8 cellular contexts compared by ENCODE assay signal in the genomic region with DNA sequence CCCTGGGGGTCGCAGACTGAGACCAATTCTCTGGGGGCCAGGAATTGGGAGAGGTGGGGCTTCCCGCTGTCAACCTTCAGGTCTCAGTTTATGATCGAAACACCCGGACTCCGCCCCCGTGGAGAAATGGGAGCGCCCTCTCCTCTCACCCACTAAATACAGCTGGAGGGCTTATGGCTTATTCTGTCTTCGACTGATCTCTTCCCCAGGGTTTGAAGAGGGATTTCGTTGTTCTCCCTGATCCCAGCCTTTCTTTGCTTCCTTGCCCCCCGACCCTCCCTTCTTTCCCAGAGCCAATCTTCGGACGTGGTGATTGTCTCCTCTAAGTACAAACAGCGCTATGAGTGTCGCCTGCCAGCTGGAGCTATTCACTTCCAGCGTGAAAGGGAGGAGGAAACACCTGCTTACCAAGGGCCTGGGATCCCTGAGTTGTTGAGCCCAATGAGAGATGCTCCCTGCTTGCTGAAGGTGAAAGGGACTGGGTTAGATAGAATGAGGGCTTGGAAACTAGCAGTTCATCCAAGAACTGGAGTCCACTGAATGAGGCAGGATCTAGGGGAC. TPM values are rescaled to one million over a fixed set of nuclear protein-coding genes. Genes with fewer than 3 reads are reported as not detected.
A peak's percentile ranks its signal among the peaks of the same experiment; 100 is the strongest.
DNase-seq lines count a peak whose midpoint lies in the region; ATAC-seq and TF ChIP-seq lines count a peak whose summit lies in the region.

No MANE protein-coding gene starts in this region.

- H3K4me3 ChIP-seq in iPS-20b (ENCODE audit: low read length) (peak overlapping the region; percentile 93), testis (peak overlapping the region; percentile 68 to 77)

- H3K27ac Mint-ChIP-seq in CD4-positive, alpha-beta T cell = no peak overlapping the region
- no peak overlapping the region for H3K27ac Mint-ChIP-seq in activated naive CD8-positive, alpha-beta T cell treated with anti-CD3 and anti-CD28 coated beads for 36 hours
- no peak overlapping the region for H3K27ac Mint-ChIP-seq in CD14-positive monocyte

- H3K27me3 ChIP-seq in CD4-positive, alpha-beta T cell (ENCODE audit: control insufficient read depth, insufficient read depth, low read length) = no peaks in the 10 kb centered on the region
- no peaks in the 10 kb centered on the region for H3K27me3 ChIP-seq in iPS-20b (ENCODE audit: insufficient read depth, low read length)
- H3K27me3 ChIP-seq in testis = no peaks in the 10 kb centered on the region

- POLR2A ChIA-PET in CD4-positive, alpha-beta T cell (lab: Charles Lee) = interaction anchor here (0.7 to 2.1 kb wide), 9 partner anchors 8 to 393 kb away, joined by 3 to 10 read pairs (median 4); partner anchors contain the start of genes B4GALNT1 and TSFM

- peak overlapping the region; percentile 85 for H3K9ac ChIP-seq in iPS-20b (ENCODE audit: low read depth, low read length)

- no peak for TF ChIP-seq CTCF in CD4-positive, alpha-beta T cell (IDR thresholded peaks at IDR 0.05)
- no peak for TF ChIP-seq CTCF in testis (IDR thresholded peaks at IDR 0.05)
- TF ChIP-seq CTCF in GM10266 (IDR thresholded peaks at IDR 0.05; ENCODE audit: control insufficient read depth, insufficient read depth, low read depth, missing control alignments) = no peak
- no peak for TF ChIP-seq CTCF in CD14-positive monocyte (IDR thresholded peaks at IDR 0.05)

- H3K27ac ChIP-seq in CD4-positive, alpha-beta T cell (ENCODE audit: low read depth, low read length) = peak overlapping the region; percentile 59
- peak overlapping the region; percentile 33 for H3K27ac ChIP-seq in iPS-20b (ENCODE audit: low read length)
- H3K27ac ChIP-seq in testis = peak overlapping the region in 1 of 2 donors; percentile 27

- H3K36me3 ChIP-seq in iPS-20b (ENCODE audit: insufficient read depth, low read depth, low read length) = peaks cover 19% of the 10 kb centered on the region; the same call in 1 of the 2 replicates
- H3K36me3 ChIP-seq in testis (ENCODE audit: low read depth, missing control alignments) = no peaks in the 10 kb centered on the region

- peak in 2 of 10 experiments; percentile 1 to 8 for DNase-seq in CD4-positive, alpha-beta T cell
- DNase-seq in activated naive CD8-positive, alpha-beta T cell treated with anti-CD3 and anti-CD28 coated beads for 36 hours = peak; percentile 17
- DNase-seq in testis = peak; percentile 23
- DNase-seq in GM10266 (ENCODE audit: extremely low spot score) = no peak
- DNase-seq in CD14-positive monocyte (ENCODE audit: low spot score) = no peak

- intact Hi-C loops in CD4-positive, alpha-beta T cell (cut with DNase I, micrococcal nuclease) = loop anchor here (5.0 kb wide), 4 partner anchors 43 to 102 kb away; partner anchors contain the start of genes AGAP2 (in 1 of the 2), B4GALNT1 (in 1 of the 2) and PIP4K2C (in 1 of the 2)
- intact Hi-C loops in testis (cut with DNase I; ENCODE audit: low total_unique reads) (no loop called here), CD14-positive monocyte (cut with micrococcal nuclease) (loop anchor here (5.0 to 10.0 kb wide), 3 partner anchors 48 to 153 kb away; partner anchors contain the start of gene CTDSP2 (in 1 of the 2))

- no peaks in the 10 kb centered on the region for H3K9me3 ChIP-seq in CD4-positive, alpha-beta T cell (ENCODE audit: control insufficient read depth, low read length)
- H3K9me3 ChIP-seq in iPS-20b (ENCODE audit: insufficient read depth, low read depth, low read length) (no peaks in the 10 kb centered on the region), testis (no peaks in the 10 kb centered on the region)

- TF ChIP-seq POLR2A in testis (IDR thresholded peaks at IDR 0.05) = no peak

- H3K4me3 Mint-ChIP-seq in CD4-positive, alpha-beta T cell = no peak overlapping the region
- H3K4me3 Mint-ChIP-seq in activated naive CD8-positive, alpha-beta T cell treated with anti-CD3 and anti-CD28 coated beads for 36 hours = no peak overlapping the region
- no peak overlapping the region for H3K4me3 Mint-ChIP-seq in CD14-positive monocyte

- WGBS in testis, 2 donors = 0 to 1% methylated on average over 14 to 15 of the region's 15 CpGs

- H3K27me3 Mint-ChIP-seq in CD4-positive, alpha-beta T cell = peaks cover 8% of the 10 kb centered on the region
- H3K27me3 Mint-ChIP-seq in activated naive CD8-positive, alpha-beta T cell treated with anti-CD3 and anti-CD28 coated beads for 36 hours = peaks cover 4% of the 10 kb centered on the region
- peaks cover 2 to 14% (median 6%) of the 10 kb centered on the region in 3 donors for H3K27me3 Mint-ChIP-seq in CD14-positive monocyte (ENCODE audit: low read depth in 3 of 3)

- CTCF ChIA-PET in CD4-positive, alpha-beta T cell (lab: Charles Lee) = interaction anchor here (1.2 kb wide), 1 partner anchor 455 kb away, joined by 3 read pairs; no protein-coding TSS in a partner anchor

- 0 out of 2 replicates have a peak, but pooled peaks cover 6% of the 10 kb centered on the region for H3K4me1 ChIP-seq in iPS-20b (ENCODE audit: insufficient read depth, low read length)
- peaks cover 6% of the 10 kb centered on the region for H3K4me1 ChIP-seq in testis

- peaks cover 31% of the 10 kb centered on the region for H3K36me3 Mint-ChIP-seq in CD4-positive, alpha-beta T cell (ENCODE audit: low read depth)
- peaks cover 8% of the 10 kb centered on the region for H3K36me3 Mint-ChIP-seq in activated naive CD8-positive, alpha-beta T cell treated with anti-CD3 and anti-CD28 coated beads for 36 hours
- H3K36me3 Mint-ChIP-seq in CD14-positive monocyte = peaks cover 39 to 43% of the 10 kb centered on the region in 2 donors

- ATAC-seq in CD4-positive, alpha-beta T cell (ENCODE audit: poor library complexity) = no peak
- ATAC-seq in HG02870 (IDR thresholded peaks at IDR 0.05; ENCODE audit: unreplicated experiment) (peak; percentile 1), GM19351 (IDR thresholded peaks at IDR 0.05; ENCODE audit: unreplicated experiment) (no peak)

- H3K4me1 Mint-ChIP-seq in CD4-positive, alpha-beta T cell (ENCODE audit: low read depth) = peaks cover 15% of the 10 kb centered on the region
- no peaks in the 10 kb centered on the region for H3K4me1 Mint-ChIP-seq in activated naive CD8-positive, alpha-beta T cell treated with anti-CD3 and anti-CD28 coated beads for 36 hours
- peaks cover 2% of the 10 kb centered on the region for H3K4me1 Mint-ChIP-seq in CD14-positive monocyte

- H3K9me3 Mint-ChIP-seq in CD4-positive, alpha-beta T cell = no peaks in the 10 kb centered on the region
- H3K9me3 Mint-ChIP-seq in activated naive CD8-positive, alpha-beta T cell treated with anti-CD3 and anti-CD28 coated beads for 36 hours = no peaks in the 10 kb centered on the region
- peaks cover 0 to 5% (median 3%) of the 10 kb centered on the region in 7 donors for H3K9me3 Mint-ChIP-seq in CD14-positive monocyte

RNA-seq across cellular contexts. Expression of gene OS9, which starts 0.6 kb away (rescaled TPM):
- total RNA-seq in CD4-positive, alpha-beta T cell = 100 to 1,000 TPM; 108 to 112 TPM
- 10 to 100 TPM; 53.7 to 59.8 TPM for total RNA-seq in activated naive CD8-positive, alpha-beta T cell treated with anti-CD3 and anti-CD28 coated beads for 36 hours
- 100 to 1,000 TPM in 1 of 2 donors, 10 to 100 TPM in 1; 88.1 to 158 TPM for total RNA-seq in testis
- 121 TPM for polyA plus RNA-seq in testis (ENCODE audit: insufficient read depth, low read depth, low replicate concordance)
- polyA plus RNA-seq in CD14-positive monocyte = 100 to 1,000 TPM in 1 of 2 donors, 10 to 100 TPM in 1; 90.9 to 128 TPM

RNA-seq across cellular contexts. Expression of gene AGAP2, which starts 44.0 kb away (rescaled TPM):
- 10 to 100 TPM; 21.0 to 21.2 TPM for total RNA-seq in CD4-positive, alpha-beta T cell
- 10 to 100 TPM; 22.6 to 23.8 TPM for total RNA-seq in activated naive CD8-positive, alpha-beta T cell treated with anti-CD3 and anti-CD28 coated beads for 36 hours
- total RNA-seq in testis = 1 to 10 TPM; 2.7 to 3.2 TPM
- polyA plus RNA-seq in testis (ENCODE audit: insufficient read depth, low read depth, low replicate concordance) = 1.9 TPM
- under 1 TPM; 0.20 to 0.65 TPM for polyA plus RNA-seq in CD14-positive monocyte

RNA-seq across cellular contexts. Expression of gene TSPAN31, which starts 50.3 kb away (rescaled TPM):
- 10 to 100 TPM; 10.3 to 10.7 TPM for total RNA-seq in CD4-positive, alpha-beta T cell
- 1 to 10 TPM; 5.7 TPM for total RNA-seq in activated naive CD8-positive, alpha-beta T cell treated with anti-CD3 and anti-CD28 coated beads for 36 hours
- 10 to 100 TPM; 25.4 to 33.0 TPM for total RNA-seq in testis
- polyA plus RNA-seq in testis (ENCODE audit: insufficient read depth, low read depth, low replicate concordance) = 30.8 TPM
- polyA plus RNA-seq in CD14-positive monocyte = 10 to 100 TPM; 43.0 to 48.1 TPM

RNA-seq across cellular contexts. Expression of gene CDK4, which starts 57.6 kb away (rescaled TPM):
- total RNA-seq in CD4-positive, alpha-beta T cell = 10 to 100 TPM in 1 of 2 experiments, 1 to 10 TPM in 1; 8.7 to 10.8 TPM
- 100 to 1,000 TPM; 275 to 304 TPM for total RNA-seq in activated naive CD8-positive, alpha-beta T cell treated with anti-CD3 and anti-CD28 coated beads for 36 hours
- 10 to 100 TPM; 47.0 to 73.5 TPM for total RNA-seq in testis
- polyA plus RNA-seq in testis (ENCODE audit: insufficient read depth, low read depth, low replicate concordance) = 64.4 TPM
- polyA plus RNA-seq in CD14-positive monocyte = 10 to 100 TPM; 27.4 to 38.4 TPM

Comparison
In these comparisons a context has a peak if more than half of its experiments do, and no peak if none do; other contexts are left out.
1. DNase-seq: peak in activated naive CD8-positive, alpha-beta T cell treated with anti-CD3 and anti-CD28 coated beads for 36 hours (single experiment) and testis (single experiment); none in GM10266 (single experiment) and CD14-positive monocyte (single experiment).
2. RNA of gene AGAP2, which starts 44.0 kb away (total RNA-seq): 22.6 to 23.8 TPM in activated naive CD8-positive, alpha-beta T cell treated with anti-CD3 and anti-CD28 coated beads for 36 hours and 21.0 to 21.2 TPM in CD4-positive, alpha-beta T cell; 2.7 to 3.2 TPM in testis; every median in the first group is over 4 times any median in the second.